In genomic region chr12:100184549-100184948, GRCh38 we compare ENCODE assay signal across 13 cellular contexts. TPM values are rescaled to one million over a fixed set of nuclear protein-coding genes. Genes with fewer than 3 reads are reported as not detected.
DNase-seq lines count a peak whose midpoint lies in the region; TF ChIP-seq lines count a peak whose summit lies in the region.
"Had no signal": no experiment of that assay in that cellular context is flagged by ENCODE, and none has a peak within 500 bp of the region (broad histone marks: within the 10 kb centered on the region; RNA-seq: fewer than 3 reads in every experiment).

No MANE protein-coding gene starts in this region.

- no peaks in the 10 kb centered on the region for H3K4me1 Mint-ChIP-seq in osteocyte (ENCODE audit: unreplicated experiment)

- DNase-seq in AG10803 (ENCODE audit: low read depth) (peak; percentile 31), EH (ENCODE audit: low read depth) (peak; percentile 11), cardiac fibroblast (ENCODE audit: low read depth in 2 of 2) (peak; percentile 35 to 40), osteocyte (ENCODE audit: extremely low spot score, unreplicated experiment) (peak; percentile 25), posterior vena cava (ENCODE audit: low spot score) (no peak), SKM-1 treated with dmso at 0.1 percent for 144 hours (lab: John Stamatoyannopoulos, UW; ENCODE audit: unreplicated experiment) (no peak), NCI-H774 (lab: John Stamatoyannopoulos, UW) (no peak)
- DNase-seq: CD8-positive, alpha-beta memory T cell; KG1; NCI-H187 treated with DMSO at 0.1 percent for 48 hours; Peyer's patch; Right ventricle myocardium superior had no signal

- H3K4me3 ChIP-seq in AG10803 (ENCODE audit: low read length), result no peak overlapping the region
- no peak overlapping the region for H3K4me3 ChIP-seq in cardiac fibroblast (replicated peaks in 1 of 2; ENCODE audit: low read depth in 2 of 2, low read length in 2 of 2)
- H3K4me3 ChIP-seq: BLaER1, Peyer's patch had no signal

- peaks cover 12% of the 10 kb centered on the region for H3K27me3 Mint-ChIP-seq in osteocyte (ENCODE audit: unreplicated experiment)
- H3K27me3 Mint-ChIP-seq: CD8-positive, alpha-beta memory T cell had no signal

- intact Hi-C loops in posterior vena cava (cut with DNase I), result no loop called here

- H3K36me3 Mint-ChIP-seq in osteocyte (ENCODE audit: unreplicated experiment), result no peaks in the 10 kb centered on the region

- no peak overlapping the region for H3K27ac Mint-ChIP-seq in osteocyte (ENCODE audit: unreplicated experiment)
- H3K27ac Mint-ChIP-seq: CD8-positive, alpha-beta memory T cell had no signal

- H3K9me3 Mint-ChIP-seq in osteocyte (ENCODE audit: unreplicated experiment), result no peaks in the 10 kb centered on the region
- H3K9me3 Mint-ChIP-seq: CD8-positive, alpha-beta memory T cell had no signal

- no peak overlapping the region for H3K4me3 Mint-ChIP-seq in osteocyte (ENCODE audit: unreplicated experiment)

- TF ChIP-seq CTCF in AG10803 (conservative IDR thresholded peaks at IDR 0.05; ENCODE audit: low read length) (no peak), cardiac fibroblast (IDR thresholded peaks at IDR 0.05; ENCODE audit: low read depth, low read length) (no peak), osteocyte (IDR thresholded peaks at IDR 0.05) (no peak)

RNA-seq across cellular contexts. Expression of gene ACTR6, which starts 16.1 kb away (rescaled TPM):
- 20.2 and 26.1 TPM in 2 replicates for total RNA-seq in osteocyte
- 10 to 100 TPM; 26.5 to 32.8 TPM for total RNA-seq in posterior vena cava

RNA-seq across cellular contexts. Expression of gene BLTP3B, which starts 41.9 kb away (rescaled TPM):
- total RNA-seq in osteocyte, result 13.1 and 16.2 TPM in 2 replicates
- total RNA-seq in posterior vena cava, result 10 to 100 TPM; 45.0 to 88.6 TPM

Comparison
In these comparisons a context has a peak if more than half of its experiments do, and no peak if none do; other contexts are left out.
1. DNase-seq: peak in AG10803 (single experiment), EH (single experiment), cardiac fibroblast (2 of 2) and osteocyte (single experiment); none in posterior vena cava (single experiment), SKM-1 treated with dmso at 0.1 percent for 144 hours (single experiment) and NCI-H774 (single experiment).